30 cellular contexts compared by ENCODE assay signal in genomic region chr2:9750224-9751215, GRCh38.
DNase-seq lines count a peak whose midpoint lies in the region; ATAC-seq and TF ChIP-seq lines count a peak whose summit lies in the region.
"Had no signal": no experiment of that assay in that cellular context is flagged by ENCODE, and none has a peak within 500 bp of the region (broad histone marks: within the 10 kb centered on the region; RNA-seq: fewer than 3 reads in every experiment).

No MANE protein-coding gene starts in this region.

- no peak overlapping the region for H4K5ac ChIP-seq in mesendoderm (ENCODE audit: low read length)

- peak overlapping the region; percentile 59 for H3K4me3 Mint-ChIP-seq in T-helper 17 cell
- H3K4me3 Mint-ChIP-seq: activated CD4-positive, alpha-beta T cell treated with anti-CD3 and anti-CD28 coated beads, Interleukin-2, amount 10 ng/mL, durations not matched to agents 24 days and 14 days; type B pancreatic cell had no signal

- H3K36me3 ChIP-seq in BLaER1 treated with 17β-estradiol and CSF1 and Interleukin-3, amounts not matched to agents 10 nM and 100 nM = no peaks in the 10 kb centered on the region
- H3K36me3 ChIP-seq in mesendoderm (ENCODE audit: control insufficient read depth, insufficient read depth, low read length) = no peaks in the 10 kb centered on the region
- H3K36me3 ChIP-seq: cardiac muscle cell, esophagus squamous epithelium had no signal

- no peak overlapping the region for H3K4me3 ChIP-seq in BLaER1 treated with 17β-estradiol and CSF1 and Interleukin-3, amounts not matched to agents 10 nM and 100 nM
- no peak overlapping the region for H3K4me3 ChIP-seq in mesendoderm (ENCODE audit: low read length)
- H3K4me3 ChIP-seq: cardiac muscle cell, coronary artery, esophagus squamous epithelium, lung, mucosa of descending colon, SK-N-MC had no signal

- no peak for ATAC-seq in T-helper 17 cell
- ATAC-seq in HG03378 (IDR thresholded peaks at IDR 0.05; ENCODE audit: unreplicated experiment) = no peak
- ATAC-seq: activated naive CD4-positive, alpha-beta T cell treated with anti-CD3 and anti-CD28 coated beads, Interleukin-2, amount 50 U/mL, for 72 hours; mucosa of descending colon; right cardiac atrium had no signal

- H3K9ac ChIP-seq in BLaER1 treated with 17β-estradiol and CSF1 and Interleukin-3, amounts not matched to agents 10 nM and 100 nM = no peak overlapping the region
- no peak overlapping the region for H3K9ac ChIP-seq in mesendoderm (ENCODE audit: low read length)
- H3K9ac ChIP-seq: parathyroid adenoma had no signal

- H3K4ac ChIP-seq in mesendoderm (ENCODE audit: low read depth, low read length) = no peak overlapping the region

- H2BK15ac ChIP-seq in mesendoderm (replicated peaks; ENCODE audit: low read depth) = no peak overlapping the region

- H4K20me1 ChIP-seq in BLaER1 treated with 17β-estradiol and CSF1 and Interleukin-3, amounts not matched to agents 10 nM and 100 nM = no peaks in the 10 kb centered on the region

- no peak overlapping the region for H2BK120ac ChIP-seq in mesendoderm (ENCODE audit: low read depth, low read length)

- H4K8ac ChIP-seq in mesendoderm (ENCODE audit: low read depth, low read length) = no peak overlapping the region

- H3K36me3 Mint-ChIP-seq in T-helper 17 cell (ENCODE audit: low read depth) = peaks cover 2% of the 10 kb centered on the region
- H3K36me3 Mint-ChIP-seq: activated naive CD4-positive, alpha-beta T cell treated with anti-CD3 and anti-CD28 coated beads, Interleukin-2, amount 50 U/mL, for 72 hours; type B pancreatic cell had no signal

- no peak overlapping the region for H3K56ac ChIP-seq in mesendoderm (ENCODE audit: low read length)

- TF ChIP-seq CTCF in GM13976 (IDR thresholded peaks at IDR 0.05; ENCODE audit: borderline replicate concordance, control extremely low read depth, extremely low read depth, insufficient read depth, missing control alignments) = no peak

- DNase-seq in GM13976 (ENCODE audit: low spot score) (peak; percentile 58), T-helper 17 cell (no peak), mesendoderm (no peak), NCI-H748 (lab: John Stamatoyannopoulos, UW; ENCODE audit: unreplicated experiment) (no peak), ACHN (no peak)
- DNase-seq in effector CD4-positive, alpha-beta T cell = no peak
- DNase-seq: activated CD4-positive, alpha-beta T cell treated with anti-CD3 and anti-CD28 coated beads, Interleukin-2, amount 10 ng/mL, durations not matched to agents 24 days and 14 days; aorta; C1 segment of cervical spinal cord; esophagus squamous epithelium; foreskin melanocyte; H7; KBM-7; mucosa of descending colon; NCI-H1417; NCI-H2081; NCI-H226; NCI-H748 treated with DMSO at 0.1 percent for 48 hours; right cardiac atrium; stimulated activated CD4-positive, alpha-beta T cell treated with anti-CD3 and anti-CD28 coated beads, Interleukin-2, amount 100 ng/mL, for 48 hours had no signal

- no peak overlapping the region for H2AK5ac ChIP-seq in mesendoderm (ENCODE audit: low read length)

- no peaks in the 10 kb centered on the region for H3K79me1 ChIP-seq in mesendoderm (ENCODE audit: low read length)

- H3K9me3 ChIP-seq in BLaER1 treated with 17β-estradiol and CSF1 and Interleukin-3, amounts not matched to agents 10 nM and 100 nM (replicated peaks in 1 of 11) = 0 out of 22 replicates have a peak, but pooled peaks cover 0 to 7% (median 0%) of the 10 kb centered on the region in 11 experiments
- H3K9me3 ChIP-seq in T-helper 17 cell (ENCODE audit: control insufficient read depth, low read length, poor library complexity, severe bottlenecking) = no peaks in the 10 kb centered on the region
- H3K9me3 ChIP-seq: esophagus squamous epithelium, mucosa of descending colon had no signal

- H3K23ac ChIP-seq in mesendoderm (ENCODE audit: low read length) = peak overlapping the region; percentile 92

- peak overlapping the region in 8 of 11 experiments; percentile 0 to 77 (median 20); a peak in 9 of 22 replicates for H3K4me2 ChIP-seq in BLaER1 treated with 17β-estradiol and CSF1 and Interleukin-3, amounts not matched to agents 10 nM and 100 nM
- H3K4me2 ChIP-seq in mesendoderm (ENCODE audit: low read length) = no peak overlapping the region

- H3K27ac Mint-ChIP-seq in T-helper 17 cell = peak overlapping the region; percentile 98
- H3K27ac Mint-ChIP-seq: activated naive CD4-positive, alpha-beta T cell treated with anti-CD3 and anti-CD28 coated beads, Interleukin-2, amount 50 U/mL, for 72 hours; type B pancreatic cell had no signal

- H3K18ac ChIP-seq in mesendoderm (ENCODE audit: low read length) = no peak overlapping the region

- no peaks in the 10 kb centered on the region for H3K79me2 ChIP-seq in mesendoderm (ENCODE audit: control insufficient read depth, insufficient read depth, low read length)
- H3K79me2 ChIP-seq: parathyroid adenoma had no signal

- no peak overlapping the region for H3K27ac ChIP-seq in BLaER1 treated with 17β-estradiol and CSF1 and Interleukin-3, amounts not matched to agents 10 nM and 100 nM
- no peak overlapping the region for H3K27ac ChIP-seq in mesendoderm (ENCODE audit: low read depth, low read length)
- H3K27ac ChIP-seq: cardiac muscle cell, coronary artery, esophagus squamous epithelium, parathyroid adenoma, SK-N-MC, VCaP had no signal

- H3K27me3 ChIP-seq in BLaER1 treated with 17β-estradiol and CSF1 and Interleukin-3, amounts not matched to agents 10 nM and 100 nM = peaks cover 0 to 10% (median 0%) of the 10 kb centered on the region in 11 experiments; a peak in 1 of 22 replicates
- H3K27me3 ChIP-seq in mesendoderm (ENCODE audit: insufficient read depth, low read length, poor library complexity) = no peaks in the 10 kb centered on the region
- H3K27me3 ChIP-seq: cardiac muscle cell had no signal

- WGBS in mesendoderm (ENCODE audit: extremely low coverage, insufficient coverage, low lambda C conversion rate) = no CpG with 5 or more reads among the region's 9 CpGs

- in situ Hi-C loops in GM13976 (cut with MboI; ENCODE audit: low sequenced_read_pairs, unreplicated experiment) = no loop called here
- in situ Hi-C loops in ACHN (cut with HindIII; ENCODE audit: low pct_ligation_motif_present, low pct_unique_long_range_greater_than_20kb, low sequenced_read_pairs) = no loop called here

- no peaks in the 10 kb centered on the region for H3K27me3 Mint-ChIP-seq in T-helper 17 cell

- no peak overlapping the region for H2BK5ac ChIP-seq in mesendoderm (ENCODE audit: low read length)

- H3K4me1 ChIP-seq in BLaER1 treated with 17β-estradiol and CSF1 and Interleukin-3, amounts not matched to agents 10 nM and 100 nM = peaks cover 38 to 50% (median 47%) of the 10 kb centered on the region in 10 experiments
- no peaks in the 10 kb centered on the region for H3K4me1 ChIP-seq in mesendoderm (ENCODE audit: control insufficient read depth, low read depth, low read length)
- H3K4me1 ChIP-seq: parathyroid adenoma had no signal

- peaks cover 50% of the 10 kb centered on the region for H3K4me1 Mint-ChIP-seq in T-helper 17 cell
